18 cellular contexts compared by ENCODE assay signal in the genomic region with DNA sequence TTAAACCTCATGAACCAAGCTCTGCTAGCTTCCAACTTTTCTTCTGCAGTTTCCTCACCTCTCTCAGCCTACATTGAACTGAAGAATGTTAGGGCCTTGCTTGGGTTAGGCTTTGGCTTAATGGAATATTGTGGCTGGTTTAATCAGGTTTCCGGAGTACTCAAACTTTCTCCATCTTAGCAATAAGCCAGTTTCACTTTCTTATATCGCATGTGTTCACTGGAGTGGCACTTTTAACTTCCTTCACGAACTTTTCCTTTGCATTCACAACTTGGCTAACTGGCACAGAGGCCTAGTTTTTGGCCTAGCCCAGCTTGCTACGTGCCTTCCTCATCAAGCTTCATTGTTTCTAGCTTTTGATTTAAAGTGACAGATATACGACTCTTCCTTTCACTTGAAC.
DNase-seq lines count a peak whose midpoint lies in the region; ATAC-seq, FAIRE-seq and TF ChIP-seq lines count a peak whose summit lies in the region.
"Had no signal": no experiment of that assay in that cellular context is flagged by ENCODE, and none has a peak within 500 bp of the region (broad histone marks: within the 10 kb centered on the region; RNA-seq: fewer than 3 reads in every experiment).

No MANE protein-coding gene starts in this region.

- TF ChIP-seq CTCF in GM12864 (IDR thresholded peaks at IDR 0.05; ENCODE audit: low read depth, low read length, missing control alignments) (no peak), GM12878 (IDR thresholded peaks at IDR 0.05 in 2 of 3, conservative IDR thresholded peaks at IDR 0.05 in 1 of 3; ENCODE audit: control insufficient read depth in 2 of 3, extremely low read depth in 1 of 3, insufficient read depth in 1 of 3, low read depth in 3 of 3, low read length in 3 of 3) (no peak)

- BruUV-seq in GM12878 (replicated peaks; lab: Mats Ljungman, UMichigan) = no TSS peak

- H3K4me1 Mint-ChIP-seq in stimulated activated memory B cell treated with anti-CD40 and anti-IgM and Interleukin-4, amounts not matched to agents 10 μg/mL and 1 μg/mL and 100 μg/mL, for 72 hours = peaks cover 55% of the 10 kb centered on the region
- H3K4me1 Mint-ChIP-seq: CD8-positive, alpha-beta memory T cell had no signal

- no peaks in the 10 kb centered on the region for H3K4me1 ChIP-seq in GM12878 (ENCODE audit: control insufficient read depth, insufficient read depth, low read length)
- H3K4me1 ChIP-seq: BE2C had no signal

- 29% methylated on average over 5 of the region's 5 CpGs for WGBS in GM12878 (ENCODE audit: insufficient coverage, insufficient replicate concordance, low lambda C conversion rate, missing lambda C conversion rate)

- H3K4me3 Mint-ChIP-seq in stimulated activated memory B cell treated with anti-CD40 and anti-IgM and Interleukin-4, amounts not matched to agents 10 μg/mL and 1 μg/mL and 100 μg/mL, for 72 hours = peak overlapping the region; percentile 62
- H3K4me3 Mint-ChIP-seq: CD8-positive, alpha-beta memory T cell had no signal

- CTCF ChIA-PET in GM12878 (lab: Yijun Ruan, JAX) = interaction anchor here (0.6 kb wide), 1 partner anchor 725 kb away, joined by 3 read pairs; no protein-coding TSS in a partner anchor

- SMC1A ChIA-PET in GM12878 (lab: Charles Lee; ENCODE audit: uncharacterized antibody, unreplicated experiment) = interaction anchor here (0.9 kb wide), 1 partner anchor 80 kb away, joined by 3 read pairs; no protein-coding TSS in a partner anchor

- peak overlapping the region; percentile 99 for H3K27ac Mint-ChIP-seq in stimulated activated memory B cell treated with anti-CD40 and anti-IgM and Interleukin-4, amounts not matched to agents 10 μg/mL and 1 μg/mL and 100 μg/mL, for 72 hours
- H3K27ac Mint-ChIP-seq: CD8-positive, alpha-beta memory T cell had no signal

- DNase-seq in GM12864 (ENCODE audit: low read depth) (peak; percentile 3), M059J (ENCODE audit: low read depth) (peak; percentile 16), GM12878 (ENCODE audit: low read depth, low spot score) (peak; percentile 11), NCI-H1105 (lab: John Stamatoyannopoulos, UW) (no peak), left ventricle myocardium superior (no peak)
- DNase-seq: BE2C; CD8-positive, alpha-beta memory T cell; IMR-90; MV-4-11; NCI-H146; NCI-H2107; NCI-H226; NCI-H526 treated with DMSO at 0.1 percent for 48 hours; SK-N-SH had no signal

- H3K27me3 ChIP-seq in GM12878 (replicated peaks in 1 of 2; ENCODE audit: control insufficient read depth in 2 of 2, insufficient read depth in 2 of 2, low read length in 1 of 2) = peaks cover 0 to 5% of the 10 kb centered on the region in 2 experiments; a peak in 1 of 4 replicates
- H3K27me3 ChIP-seq: BE2C had no signal

- H3K79me2 ChIP-seq in GM12878 (ENCODE audit: control insufficient read depth, insufficient read depth, low read length) = no peaks in the 10 kb centered on the region

- H3K4me3 ChIP-seq in GM12864 (ENCODE audit: low read depth, low read length) (no peak overlapping the region), GM12878 (no peak overlapping the region)

- peaks cover 4% of the 10 kb centered on the region for H3K9me3 Mint-ChIP-seq in stimulated activated memory B cell treated with anti-CD40 and anti-IgM and Interleukin-4, amounts not matched to agents 10 μg/mL and 1 μg/mL and 100 μg/mL, for 72 hours
- H3K9me3 Mint-ChIP-seq: CD8-positive, alpha-beta memory T cell had no signal

- no peak for TF ChIP-seq EP300 in GM12878 (IDR thresholded peaks at IDR 0.05; ENCODE audit: borderline replicate concordance in 1 of 2, control insufficient read depth in 1 of 2, low read depth in 2 of 2, low read length in 2 of 2)

- FAIRE-seq in GM12878 (lab: Jason Lieb, UNC) = no peak

- H3K4me2 ChIP-seq in GM12878 (ENCODE audit: control insufficient read depth, insufficient read depth) = peak overlapping the region; percentile 47; the same call in 1 of the 2 replicates
- H3K4me2 ChIP-seq: SK-N-SH had no signal

- H2AFZ ChIP-seq in GM12878 (ENCODE audit: control insufficient read depth, low read depth, low read length) = no peak overlapping the region

- in situ Hi-C loops in GM12878 (cut with MboI) = no loop called here

- POLR2A ChIA-PET in GM12878 (lab: Charles Lee) = no interaction called here

- H3K27ac ChIP-seq in GM12878 (ENCODE audit: control insufficient read depth, insufficient read depth) = no peak overlapping the region

- RAD21 ChIA-PET in GM12878 (lab: Charles Lee; ENCODE audit: unreplicated experiment) = no interaction called here

- TF ChIP-seq POLR2A in GM12878 (IDR thresholded peaks at IDR 0.05; ENCODE audit: low read depth, low read length) = no peak

- peaks cover 5% of the 10 kb centered on the region for H3K36me3 Mint-ChIP-seq in stimulated activated memory B cell treated with anti-CD40 and anti-IgM and Interleukin-4, amounts not matched to agents 10 μg/mL and 1 μg/mL and 100 μg/mL, for 72 hours
- H3K36me3 Mint-ChIP-seq: CD8-positive, alpha-beta memory T cell had no signal

- H3K36me3 ChIP-seq in GM12878 (ENCODE audit: control insufficient read depth in 2 of 2, insufficient read depth in 2 of 2, low read length in 1 of 2) = no peaks in the 10 kb centered on the region
- H3K36me3 ChIP-seq: BE2C had no signal

- H3K9ac ChIP-seq in GM12878 (ENCODE audit: control insufficient read depth, insufficient read depth, low read length) = no peak overlapping the region
- H3K9ac ChIP-seq: SK-N-SH had no signal

- no peaks in the 10 kb centered on the region for H3K9me3 ChIP-seq in GM12878 (replicated peaks; ENCODE audit: control insufficient read depth, insufficient read depth, low read length)
- H3K9me3 ChIP-seq: BE2C, SK-N-SH had no signal

- no peaks in the 10 kb centered on the region for H3K27me3 Mint-ChIP-seq in stimulated activated memory B cell treated with anti-CD40 and anti-IgM and Interleukin-4, amounts not matched to agents 10 μg/mL and 1 μg/mL and 100 μg/mL, for 72 hours

- no peak for ATAC-seq in GM12878
- ATAC-seq in stimulated activated memory B cell treated with anti-CD40 and anti-IgM and Interleukin-4, amounts not matched to agents 10 μg/mL and 1 μg/mL and 100 μg/mL, for 72 hours = peak; percentile 73
- ATAC-seq in HG03025 (IDR thresholded peaks at IDR 0.05; ENCODE audit: low FRiP score, unreplicated experiment) = no peak
- no peak for ATAC-seq in HG03432 (IDR thresholded peaks at IDR 0.05; ENCODE audit: unreplicated experiment)
- no peak for ATAC-seq in left ventricle myocardium superior
- ATAC-seq: Right ventricle myocardium inferior had no signal

- TF ChIP-seq RAD21 in GM12878 (IDR thresholded peaks at IDR 0.05; ENCODE audit: insufficient read depth, low read depth, low read length) = no peak

- intact Hi-C loops in GM12878 (cut with micrococcal nuclease; ENCODE audit: unreplicated experiment) (no loop called here), left ventricle myocardium superior (cut with micrococcal nuclease) (no loop called here)

- H4K20me1 ChIP-seq in GM12878 (ENCODE audit: control insufficient read depth, insufficient read depth) = no peaks in the 10 kb centered on the region

TF ChIP-seq in GM12878, 131 proteins besides CTCF, POLR2A, EP300 and RAD21:
- 0 out of 2 replicates have a peak, but pooled peaks have one; percentile 13 for TF ChIP-seq RUNX3 (IDR thresholded peaks at IDR 0.05; ENCODE audit: low read length)
- TF ChIP-seq, protein P1, sequence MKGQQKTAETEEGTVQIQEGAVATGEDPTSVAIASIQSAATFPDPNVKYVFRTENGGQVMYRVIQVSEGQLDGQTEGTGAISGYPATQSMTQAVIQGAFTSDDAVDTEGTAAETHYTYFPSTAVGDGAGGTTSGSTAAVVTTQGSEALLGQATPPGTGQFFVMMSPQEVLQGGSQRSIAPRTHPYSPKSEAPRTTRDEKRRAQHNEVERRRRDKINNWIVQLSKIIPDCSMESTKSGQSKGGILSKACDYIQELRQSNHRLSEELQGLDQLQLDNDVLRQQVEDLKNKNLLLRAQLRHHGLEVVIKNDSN (IDR thresholded peaks at IDR 0.05; ENCODE audit: borderline replicate concordance, extremely low read length, insufficient read depth, low read depth, low read length) = no peak
- TF ChIP-seq PAX5 (IDR thresholded peaks at IDR 0.05; ENCODE audit: borderline replicate concordance, low read depth, low read length) = peak; percentile 36; the same call in 1 of the 2 replicates

Comparison
In these comparisons a context has a peak if more than half of its experiments do, and no peak if none do; other contexts are left out.
1. DNase-seq: peak in GM12864 (single experiment), M059J (single experiment) and GM12878 (single experiment); none in NCI-H1105 (single experiment) and left ventricle myocardium superior (single experiment).